ENCODE assay signal across 8 cellular contexts in the genomic region with DNA sequence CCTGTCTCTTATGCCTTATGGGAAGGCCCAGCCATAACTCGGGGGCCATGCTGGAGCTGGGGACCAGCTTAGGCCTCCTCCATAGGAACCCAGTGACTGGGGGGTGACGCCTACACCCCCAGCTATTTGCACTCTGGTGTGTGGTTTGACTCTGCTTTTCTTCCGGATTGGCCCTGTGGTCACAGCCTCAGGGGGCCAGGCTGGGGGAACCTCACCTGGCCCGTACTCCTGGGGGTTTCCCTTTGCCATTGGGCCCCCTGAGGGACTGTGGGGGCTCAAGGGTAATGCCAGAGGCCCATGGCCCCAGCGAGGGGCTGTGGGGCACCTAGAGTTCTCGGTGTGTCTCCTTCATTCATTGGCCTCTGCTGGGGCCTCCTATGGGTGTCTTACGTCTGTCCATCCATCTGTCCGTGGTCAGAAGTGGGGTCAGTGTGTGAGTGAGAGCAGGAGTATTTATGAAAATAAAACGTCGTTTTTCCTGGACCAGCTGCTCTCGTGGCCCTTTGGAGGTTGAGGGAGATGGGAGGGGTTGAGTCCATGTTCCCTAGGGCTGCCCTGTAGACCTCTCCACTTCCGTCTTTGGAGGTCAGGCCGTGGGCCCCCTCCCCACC. TPM values are rescaled to one million over a fixed set of nuclear protein-coding genes. Genes with fewer than 3 reads are reported as not detected.
A peak's percentile ranks its signal among the peaks of the same experiment; 100 is the strongest.
DNase-seq lines count a peak whose midpoint lies in the region; ATAC-seq, FAIRE-seq and TF ChIP-seq lines count a peak whose summit lies in the region.

No MANE protein-coding gene starts in this region.

- DNase-seq in GM12892 (ENCODE audit: insufficient read length) (peak; percentile 92), A172 (ENCODE audit: low spot score) (no peak), AG20443 (ENCODE audit: low spot score) (no peak), D721Med (ENCODE audit: insufficient read length, low spot score) (no peak)

- no peak; the same call in 1 of the 2 replicates for TF ChIP-seq POLR2A in GM12892 (IDR thresholded peaks at IDR 0.05; ENCODE audit: low read depth, low read length)

- H3K9me3 ChIP-seq in HUES48 (ENCODE audit: control insufficient read depth, insufficient read depth, low read length) (no peaks in the 10 kb centered on the region), neutrophil (no peaks in the 10 kb centered on the region)

- FAIRE-seq in GM12892 (lab: Jason Lieb, UNC), result peak; percentile 97
- FAIRE-seq in D721Med (lab: Jason Lieb, UNC), result no peak

- TF ChIP-seq CTCF in brain (conservative IDR thresholded peaks at IDR 0.05) (no peak), neutrophil (IDR thresholded peaks at IDR 0.05) (no peak), D721Med (IDR thresholded peaks at IDR 0.05; ENCODE audit: insufficient read depth, missing control alignments) (no peak)

- H3K27me3 Mint-ChIP-seq in brain, result no peaks in the 10 kb centered on the region

- no peaks in the 10 kb centered on the region for H3K27me3 ChIP-seq in HUES48 (ENCODE audit: control insufficient read depth, insufficient read depth, low read length)
- no peaks in the 10 kb centered on the region for H3K27me3 ChIP-seq in neutrophil

- H3K4me1 Mint-ChIP-seq in brain, result peaks cover 39% of the 10 kb centered on the region

- no peaks in the 10 kb centered on the region for H3K36me3 Mint-ChIP-seq in brain

- H3K27ac ChIP-seq in HUES48 (ENCODE audit: low read depth, low read length) (peak overlapping the region; percentile 57), neutrophil (peak overlapping the region; percentile 95)

- peak overlapping the region in 1 of 5 experiments; percentile 26 for H3K4me3 Mint-ChIP-seq in brain

- peak overlapping the region; percentile 73 to 96 (median 94) for H3K27ac Mint-ChIP-seq in brain

- H3K9me3 Mint-ChIP-seq in brain, result no peaks in the 10 kb centered on the region

- no peak overlapping the region for H3K4me3 ChIP-seq in HUES48 (ENCODE audit: low read depth, low read length)
- H3K4me3 ChIP-seq in neutrophil (ENCODE audit: low read depth in 1 of 2, low read length in 1 of 2), result peak overlapping the region; percentile 43 to 49

- ATAC-seq in GM21390 (IDR thresholded peaks at IDR 0.05; ENCODE audit: unreplicated experiment), result peak; percentile 55

- peaks cover 25% of the 10 kb centered on the region for H3K4me1 ChIP-seq in HUES48 (ENCODE audit: control insufficient read depth, insufficient read depth, low read length)
- peaks cover 38 to 65% of the 10 kb centered on the region in 2 experiments for H3K4me1 ChIP-seq in neutrophil (ENCODE audit: control insufficient read depth in 1 of 2, insufficient read depth in 1 of 2, low read depth in 1 of 2, low read length in 1 of 2)

- H3K36me3 ChIP-seq in HUES48 (ENCODE audit: control insufficient read depth, insufficient read depth, low read length) (peaks cover 29% of the 10 kb centered on the region), neutrophil (peaks cover 31% of the 10 kb centered on the region)

- H3K9ac ChIP-seq in HUES48 (ENCODE audit: low read depth, low read length), result no peak overlapping the region

RNA-seq across cellular contexts. Expression of a gene that starts 6.3 kb away (rescaled TPM):
- 35.9 TPM for polyA plus RNA-seq in GM12892 (2012; ENCODE audit: missing spikeins)
- 7.6 TPM for polyA plus RNA-seq in brain (ENCODE audit: insufficient read depth, low read depth, low replicate concordance)
- total RNA-seq in A172 (2014; rRNA removed; shearing (Covaris generic)), result 0.07 TPM in 1 of 2 replicates, not detected in the other

RNA-seq across cellular contexts. Expression of a gene that starts 24.6 kb away (rescaled TPM):
- 36.3 TPM for polyA plus RNA-seq in GM12892 (2012; ENCODE audit: missing spikeins)
- 41.6 TPM for polyA plus RNA-seq in brain (ENCODE audit: insufficient read depth, low read depth, low replicate concordance)
- total RNA-seq in A172 (2014; rRNA removed; shearing (Covaris generic)), result 18.6 and 24.0 TPM in 2 replicates

RNA-seq across cellular contexts. Expression of a gene that starts 25.3 kb away (rescaled TPM):
- polyA plus RNA-seq in GM12892 (2012; ENCODE audit: missing spikeins), result 31.5 TPM
- 192 TPM for polyA plus RNA-seq in brain (ENCODE audit: insufficient read depth, low read depth, low replicate concordance)
- total RNA-seq in A172 (2014; rRNA removed; shearing (Covaris generic)), result 10.8 and 11.7 TPM in 2 replicates

RNA-seq across cellular contexts. Expression of a gene that starts 42.2 kb away (rescaled TPM):
- polyA plus RNA-seq in GM12892 (2012; ENCODE audit: missing spikeins), result 993 TPM
- polyA plus RNA-seq in brain (ENCODE audit: insufficient read depth, low read depth, low replicate concordance), result 304 TPM
- total RNA-seq in A172 (2014; rRNA removed; shearing (Covaris generic)), result 3,374 and 3,537 TPM in 2 replicates

RNA-seq across cellular contexts. Expression of a gene that starts 53.0 kb away (rescaled TPM):
- 18.5 TPM for polyA plus RNA-seq in GM12892 (2012; ENCODE audit: missing spikeins)
- polyA plus RNA-seq in brain (ENCODE audit: insufficient read depth, low read depth, low replicate concordance), result 27.5 TPM
- total RNA-seq in A172 (2014; rRNA removed; shearing (Covaris generic)), result 24.2 and 56.1 TPM in 2 replicates
